9 cellular contexts compared by ENCODE assay signal in genomic region chr1:156025873-156026272, GRCh38. TPM values are rescaled to one million over a fixed set of nuclear protein-coding genes. Genes with fewer than 3 reads are reported as not detected.
A peak's percentile ranks its signal among the peaks of the same experiment; 100 is the strongest.
DNase-seq lines count a peak whose midpoint lies in the region; ATAC-seq lines count a peak whose summit lies in the region.
"Had no signal": no experiment of that assay in that cellular context is flagged by ENCODE, and none has a peak within 500 bp of the region (broad histone marks: within the 10 kb centered on the region; RNA-seq: fewer than 3 reads in every experiment).

No MANE protein-coding gene starts in this region.

- H3K9me3 Mint-ChIP-seq in activated T-helper 1 cell treated with anti-CD3 and anti-CD28 coated beads, Interleukin-12 subunit alpha, Interleukin-12 subunit beta, Interleukin-2, Interleukin-4 antibody, amounts not matched to agents 30 ng/mL and 10 ng/mL and 1 ng/mL, durations not matched to agents 14 hours and 24 hours and 36 hours, result no peaks in the 10 kb centered on the region
- H3K9me3 Mint-ChIP-seq: activated naive CD4-positive, alpha-beta T cell treated with anti-CD3 and anti-CD28 coated beads, Interleukin-2, amount 50 U/mL, for 24 hours had no signal

- DNase-seq in activated T-cell treated with anti-CD3 and anti-CD28 coated beads for 24 hours (ENCODE audit: low read depth) (peak; percentile 15), activated T-cell treated with anti-CD3 and anti-CD28 coated beads for 4 hours (no peak), NCI-H774 (lab: John Stamatoyannopoulos, UW) (peak; percentile 46), left ventricle myocardium superior (no peak), NCI-H446 (lab: John Stamatoyannopoulos, UW) (no peak)
- DNase-seq in activated T-helper 1 cell treated with anti-CD3 and anti-CD28 coated beads, Interleukin-12 subunit alpha, Interleukin-12 subunit beta, Interleukin-2, Interleukin-4 antibody, amounts not matched to agents 30 ng/mL and 10 ng/mL and 1 ng/mL, durations not matched to agents 14 hours and 24 hours and 36 hours (ENCODE audit: low spot score), result peak; percentile 8
- DNase-seq in stimulated activated CD4-positive, alpha-beta T cell treated with anti-CD3 and anti-CD28 coated beads, Interleukin-4, amount 100 ng/mL, for 24 hours, result peak; percentile 18

- intact Hi-C loops in activated T-helper 1 cell treated with anti-CD3 and anti-CD28 coated beads, Interleukin-12 subunit alpha, Interleukin-12 subunit beta, Interleukin-2, Interleukin-4 antibody, amounts not matched to agents 30 ng/mL and 10 ng/mL and 1 ng/mL, durations not matched to agents 14 hours and 24 hours and 36 hours (cut with micrococcal nuclease), result loop anchor here (1.0 kb wide), 1 partner anchor 40 kb away; no protein-coding TSS in a partner anchor
- intact Hi-C loops in left ventricle myocardium superior (cut with micrococcal nuclease), result no loop called here

- peaks cover 13% of the 10 kb centered on the region for H3K4me1 Mint-ChIP-seq in activated T-helper 1 cell treated with anti-CD3 and anti-CD28 coated beads, Interleukin-12 subunit alpha, Interleukin-12 subunit beta, Interleukin-2, Interleukin-4 antibody, amounts not matched to agents 30 ng/mL and 10 ng/mL and 1 ng/mL, durations not matched to agents 14 hours and 24 hours and 36 hours (ENCODE audit: low read depth)

- H3K36me3 Mint-ChIP-seq in activated T-helper 1 cell treated with anti-CD3 and anti-CD28 coated beads, Interleukin-12 subunit alpha, Interleukin-12 subunit beta, Interleukin-2, Interleukin-4 antibody, amounts not matched to agents 30 ng/mL and 10 ng/mL and 1 ng/mL, durations not matched to agents 14 hours and 24 hours and 36 hours (ENCODE audit: low read depth), result no peaks in the 10 kb centered on the region
- H3K36me3 Mint-ChIP-seq: activated naive CD4-positive, alpha-beta T cell treated with anti-CD3 and anti-CD28 coated beads, Interleukin-2, amount 50 U/mL, for 24 hours had no signal

- ATAC-seq in left ventricle myocardium superior, result peak; percentile 64
- ATAC-seq in GM21576 (IDR thresholded peaks at IDR 0.05; ENCODE audit: unreplicated experiment), result no peak

- no peak overlapping the region for H3K4me3 Mint-ChIP-seq in activated T-helper 1 cell treated with anti-CD3 and anti-CD28 coated beads, Interleukin-12 subunit alpha, Interleukin-12 subunit beta, Interleukin-2, Interleukin-4 antibody, amounts not matched to agents 30 ng/mL and 10 ng/mL and 1 ng/mL, durations not matched to agents 14 hours and 24 hours and 36 hours
- H3K4me3 Mint-ChIP-seq: activated naive CD4-positive, alpha-beta T cell treated with anti-CD3 and anti-CD28 coated beads, Interleukin-2, amount 50 U/mL, for 24 hours had no signal

- peaks cover 8% of the 10 kb centered on the region for H3K27me3 Mint-ChIP-seq in activated T-helper 1 cell treated with anti-CD3 and anti-CD28 coated beads, Interleukin-12 subunit alpha, Interleukin-12 subunit beta, Interleukin-2, Interleukin-4 antibody, amounts not matched to agents 30 ng/mL and 10 ng/mL and 1 ng/mL, durations not matched to agents 14 hours and 24 hours and 36 hours (ENCODE audit: insufficient read depth)
- H3K27me3 Mint-ChIP-seq: activated naive CD4-positive, alpha-beta T cell treated with anti-CD3 and anti-CD28 coated beads, Interleukin-2, amount 50 U/mL, for 24 hours had no signal

- no peak overlapping the region for H3K27ac Mint-ChIP-seq in activated T-helper 1 cell treated with anti-CD3 and anti-CD28 coated beads, Interleukin-12 subunit alpha, Interleukin-12 subunit beta, Interleukin-2, Interleukin-4 antibody, amounts not matched to agents 30 ng/mL and 10 ng/mL and 1 ng/mL, durations not matched to agents 14 hours and 24 hours and 36 hours
- H3K27ac Mint-ChIP-seq: activated naive CD4-positive, alpha-beta T cell treated with anti-CD3 and anti-CD28 coated beads, Interleukin-2, amount 50 U/mL, for 24 hours had no signal

RNA-seq across cellular contexts. Expression of gene SSR2, which starts 5.1 kb away (rescaled TPM):
- 195 TPM in 2 replicates for total RNA-seq in activated T-helper 1 cell treated with anti-CD3 and anti-CD28 coated beads, Interleukin-12 subunit alpha, Interleukin-12 subunit beta, Interleukin-2, Interleukin-4 antibody, amounts not matched to agents 30 ng/mL and 10 ng/mL and 1 ng/mL, durations not matched to agents 14 hours and 24 hours and 36 hours
- total RNA-seq in left ventricle myocardium superior, result 75.8 TPM

RNA-seq across cellular contexts. Expression of gene UBQLN4, which starts 27.7 kb away (rescaled TPM):
- 59.5 and 64.5 TPM in 2 replicates for total RNA-seq in activated T-helper 1 cell treated with anti-CD3 and anti-CD28 coated beads, Interleukin-12 subunit alpha, Interleukin-12 subunit beta, Interleukin-2, Interleukin-4 antibody, amounts not matched to agents 30 ng/mL and 10 ng/mL and 1 ng/mL, durations not matched to agents 14 hours and 24 hours and 36 hours
- total RNA-seq in left ventricle myocardium superior, result 33.9 TPM

RNA-seq across cellular contexts. Expression of gene LAMTOR2, which starts 28.7 kb away (rescaled TPM):
- total RNA-seq in activated T-helper 1 cell treated with anti-CD3 and anti-CD28 coated beads, Interleukin-12 subunit alpha, Interleukin-12 subunit beta, Interleukin-2, Interleukin-4 antibody, amounts not matched to agents 30 ng/mL and 10 ng/mL and 1 ng/mL, durations not matched to agents 14 hours and 24 hours and 36 hours, result 66.8 and 67.1 TPM in 2 replicates
- 65.6 TPM for total RNA-seq in left ventricle myocardium superior

RNA-seq across cellular contexts. Expression of gene RAB25, which starts 35.1 kb away (rescaled TPM):
- total RNA-seq in activated T-helper 1 cell treated with anti-CD3 and anti-CD28 coated beads, Interleukin-12 subunit alpha, Interleukin-12 subunit beta, Interleukin-2, Interleukin-4 antibody, amounts not matched to agents 30 ng/mL and 10 ng/mL and 1 ng/mL, durations not matched to agents 14 hours and 24 hours and 36 hours, result 0.18 TPM in 1 of 2 replicates, not detected in the other
- not detected for total RNA-seq in left ventricle myocardium superior

RNA-seq across cellular contexts. Expression of gene ARHGEF2, which starts 47.5 kb away (rescaled TPM):
- 221 and 222 TPM in 2 replicates for total RNA-seq in activated T-helper 1 cell treated with anti-CD3 and anti-CD28 coated beads, Interleukin-12 subunit alpha, Interleukin-12 subunit beta, Interleukin-2, Interleukin-4 antibody, amounts not matched to agents 30 ng/mL and 10 ng/mL and 1 ng/mL, durations not matched to agents 14 hours and 24 hours and 36 hours
- total RNA-seq in left ventricle myocardium superior, result 61.2 TPM

Comparison
In these comparisons a context has a peak if more than half of its experiments do, and no peak if none do; other contexts are left out.
1. DNase-seq: peak in activated T-cell treated with anti-CD3 and anti-CD28 coated beads for 24 hours (single experiment), NCI-H774 (single experiment), activated T-helper 1 cell treated with anti-CD3 and anti-CD28 coated beads, Interleukin-12 subunit alpha, Interleukin-12 subunit beta, Interleukin-2, Interleukin-4 antibody, amounts not matched to agents 30 ng/mL and 10 ng/mL and 1 ng/mL, durations not matched to agents 14 hours and 24 hours and 36 hours (single experiment) and stimulated activated CD4-positive, alpha-beta T cell treated with anti-CD3 and anti-CD28 coated beads, Interleukin-4, amount 100 ng/mL, for 24 hours (single experiment); none in activated T-cell treated with anti-CD3 and anti-CD28 coated beads for 4 hours (single experiment), left ventricle myocardium superior (single experiment) and NCI-H446 (0 of 2).